7 cellular contexts compared by ENCODE assay signal in the genomic region with DNA sequence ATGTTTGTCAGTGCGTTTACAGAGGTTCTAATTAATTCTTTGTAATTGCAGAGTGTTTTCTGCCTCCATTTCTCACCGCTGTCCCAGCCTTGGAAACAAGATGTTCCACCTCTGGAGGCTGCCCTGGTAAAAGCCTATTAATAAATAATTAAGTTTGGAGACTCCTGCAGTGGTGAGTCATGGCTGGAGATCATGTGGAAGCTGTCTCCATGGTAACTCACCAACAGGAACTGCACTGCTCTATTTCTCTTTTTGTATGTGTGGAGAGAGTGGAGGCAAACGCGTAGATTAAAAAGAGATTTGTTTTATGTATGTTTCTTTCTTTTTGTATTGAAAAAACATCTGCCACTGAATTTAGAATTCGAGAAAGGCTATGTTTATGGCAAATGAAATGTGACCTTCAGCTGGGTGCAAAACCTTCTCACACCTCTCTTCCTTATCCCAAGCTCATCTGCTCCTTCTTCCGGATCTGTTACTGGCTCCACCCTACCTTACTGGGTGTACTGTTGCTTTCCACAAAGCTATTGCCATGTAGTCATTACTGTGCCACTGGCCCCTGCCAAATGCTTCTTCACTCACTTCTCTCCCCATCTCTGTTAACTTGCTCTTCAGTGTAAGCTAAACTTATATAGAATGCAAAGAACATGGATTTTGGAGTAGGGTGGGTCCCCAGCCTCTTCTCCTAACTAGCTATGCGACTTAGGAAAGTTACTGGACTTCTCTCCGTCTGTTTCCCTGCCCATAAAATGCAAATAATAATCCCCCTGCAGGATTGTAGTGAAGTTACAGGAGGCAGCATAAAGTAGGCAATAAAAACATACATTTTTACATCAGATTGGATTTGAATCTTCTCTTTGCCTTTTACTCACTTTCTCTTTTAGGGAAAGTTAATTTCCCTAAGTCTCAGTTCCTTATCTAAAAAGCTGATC.
DNase-seq lines count a peak whose midpoint lies in the region; ATAC-seq lines count a peak whose summit lies in the region.

No MANE protein-coding gene starts in this region.

- H3K4me3 Mint-ChIP-seq in stimulated activated naive CD8-positive, alpha-beta T cell treated with anti-CD3 and anti-CD28 coated beads, Interleukin-15, amount 100 ng/mL, for 72 hours, result no peak overlapping the region

- ATAC-seq in Right ventricle myocardium superior (ENCODE audit: poor library complexity) (peak; percentile 97), sciatic nerve (peak; percentile 98), GM21515 (IDR thresholded peaks at IDR 0.05; ENCODE audit: unreplicated experiment) (no peak), GM19397 (IDR thresholded peaks at IDR 0.05; ENCODE audit: unreplicated experiment) (no peak)
- no peak for ATAC-seq in stimulated activated naive CD8-positive, alpha-beta T cell treated with anti-CD3 and anti-CD28 coated beads, Interleukin-15, amount 100 ng/mL, for 72 hours

- DNase-seq in HT-29 (ENCODE audit: low spot score), result peak; percentile 94
- peak; percentile 67 for DNase-seq in SK-MEL-5 (ENCODE audit: low read depth, low spot score)
- no peak for DNase-seq in Right ventricle myocardium superior
- peak; percentile 55 for DNase-seq in sciatic nerve (ENCODE audit: low spot score)
- no peak for DNase-seq in stimulated activated naive CD8-positive, alpha-beta T cell treated with anti-CD3 and anti-CD28 coated beads, Interleukin-15, amount 100 ng/mL, for 72 hours

- in situ Hi-C loops in SK-MEL-5 (cut with HindIII; ENCODE audit: low pct_unique_long_range_greater_than_20kb, low sequenced_read_pairs), result no loop called here

- H3K27ac Mint-ChIP-seq in stimulated activated naive CD8-positive, alpha-beta T cell treated with anti-CD3 and anti-CD28 coated beads, Interleukin-15, amount 100 ng/mL, for 72 hours, result no peak overlapping the region

- H3K27me3 Mint-ChIP-seq in stimulated activated naive CD8-positive, alpha-beta T cell treated with anti-CD3 and anti-CD28 coated beads, Interleukin-15, amount 100 ng/mL, for 72 hours, result peaks cover 11% of the 10 kb centered on the region

- H3K4me1 Mint-ChIP-seq in stimulated activated naive CD8-positive, alpha-beta T cell treated with anti-CD3 and anti-CD28 coated beads, Interleukin-15, amount 100 ng/mL, for 72 hours, result no peaks in the 10 kb centered on the region

- H3K9me3 Mint-ChIP-seq in stimulated activated naive CD8-positive, alpha-beta T cell treated with anti-CD3 and anti-CD28 coated beads, Interleukin-15, amount 100 ng/mL, for 72 hours, result peaks cover 0 to 3% of the 10 kb centered on the region in 2 donors

- intact Hi-C loops in Right ventricle myocardium superior (cut with DNase I) (no loop called here), sciatic nerve (cut with DNase I) (no loop called here)

Comparison
In these comparisons a context has a peak if more than half of its experiments do, and no peak if none do; other contexts are left out.
1. DNase-seq: peak in HT-29 (single experiment), SK-MEL-5 (single experiment) and sciatic nerve (single experiment); none in Right ventricle myocardium superior (single experiment) and stimulated activated naive CD8-positive, alpha-beta T cell treated with anti-CD3 and anti-CD28 coated beads, Interleukin-15, amount 100 ng/mL, for 72 hours (0 of 2).
2. ATAC-seq: peak in Right ventricle myocardium superior (single experiment) and sciatic nerve (single experiment); none in GM21515 (single experiment), GM19397 (single experiment) and stimulated activated naive CD8-positive, alpha-beta T cell treated with anti-CD3 and anti-CD28 coated beads, Interleukin-15, amount 100 ng/mL, for 72 hours (single experiment).